Comparison of ENCODE assay signal across 34 cellular contexts in the genomic region with DNA sequence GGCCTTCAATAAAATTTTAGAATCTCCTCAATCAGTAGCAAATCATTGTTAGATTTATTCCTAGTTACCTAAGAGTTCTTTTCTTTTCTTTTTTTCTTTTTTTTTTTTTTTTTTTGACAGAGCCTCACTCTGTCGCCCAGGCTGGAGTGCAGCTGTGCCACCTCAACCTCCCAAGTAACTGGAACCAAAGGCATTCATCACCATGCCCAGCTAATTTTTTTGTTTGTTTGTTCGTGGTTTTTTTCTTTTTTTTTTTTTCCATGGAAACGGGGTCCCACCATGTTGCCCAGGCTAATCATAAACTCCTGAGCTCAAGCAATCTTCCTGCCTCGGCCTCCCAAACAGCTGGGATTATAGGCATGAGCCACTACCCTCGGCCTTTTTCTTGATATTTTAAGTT.
"Had no signal": no experiment of that assay in that cellular context is flagged by ENCODE, and none has a peak within 500 bp of the region (broad histone marks: within the 10 kb centered on the region; RNA-seq: fewer than 3 reads in every experiment).

No MANE protein-coding gene starts in this region.

- H3K4me3 ChIP-seq: MG63 had no signal

- H3K36me3 ChIP-seq: MG63 had no signal

- DNase-seq: Karpas-422, Kasumi-1, MG63, MM.1S, MV-4-11, NCI-H1048, NCI-H1092, NCI-H1092 treated with DMSO at 0.1 percent for 48 hours, NCI-H1105, NCI-H1105 treated with DMSO at 0.1 percent for 48 hours, NCI-H1417, NCI-H1417 treated with DMSO at 0.1 percent for 48 hours, NCI-H1436, NCI-H1436 treated with DMSO at 0.1 percent for 48 hours, NCI-H146, NCI-H1694, NCI-H1694 treated with DMSO at 0.1 percent for 48 hours, NCI-H187, NCI-H187 treated with DMSO at 0.1 percent for 48 hours, NCI-H1930, NCI-H2029, NCI-H2029 treated with DMSO at 0.1 percent for 48 hours, NCI-H2081, NCI-H2081 treated with DMSO at 0.1 percent for 48 hours, NCI-H2107, NCI-H2171, NCI-H2171 treated with DMSO at 0.1 percent for 48 hours, NCI-H2227 treated with DMSO at 0.1 percent for 48 hours, NCI-H226, NCI-H345, NCI-H446, NCI-H446 treated with DMSO at 0.1 percent for 48 hours, NCI-H510A had no signal

- H3K27ac ChIP-seq: KMS-11 had no signal
